In genomic region chr10:119754085-119754484, GRCh38 we compare ENCODE assay signal across 20 cellular contexts. TPM values are rescaled to one million over a fixed set of nuclear protein-coding genes. Genes with fewer than 3 reads are reported as not detected.
A peak's percentile ranks its signal among the peaks of the same experiment; 100 is the strongest.
DNase-seq lines count a peak whose midpoint lies in the region; ATAC-seq, FAIRE-seq and TF ChIP-seq lines count a peak whose summit lies in the region.
"Had no signal": no experiment of that assay in that cellular context is flagged by ENCODE, and none has a peak within 500 bp of the region (broad histone marks: within the 10 kb centered on the region; RNA-seq: fewer than 3 reads in every experiment).

No MANE protein-coding gene starts in this region.

- H3K4me3 ChIP-seq in HEK293 (ENCODE audit: low read depth, low read length) (no peak overlapping the region), K562 (no peak overlapping the region)
- H3K4me3 ChIP-seq: gastrocnemius medialis, GM23338 had no signal

- TF ChIP-seq POLR2A in K562 (conservative IDR thresholded peaks at IDR 0.05) = no peak

- TF ChIP-seq CTCF in HEK293 (tag by site-specific recombination; IDR thresholded peaks at IDR 0.05) = no peak
- no peak for TF ChIP-seq CTCF in K562 (IDR thresholded peaks at IDR 0.05 in 2 of 3, conservative IDR thresholded peaks at IDR 0.05 in 1 of 3; ENCODE audit: insufficient read depth in 2 of 3, low read depth in 1 of 3, low read length in 3 of 3)
- TF ChIP-seq CTCF in foreskin keratinocyte (conservative IDR thresholded peaks at IDR 0.05) = no peak

- H3K4me2 ChIP-seq in K562 (ENCODE audit: insufficient read depth, low read length) = no peak overlapping the region
- H3K4me2 ChIP-seq: GM23338 had no signal

- BruUV-seq in K562 (replicated peaks; lab: Mats Ljungman, UMichigan) = no TSS peak

- ATAC-seq in K562 = peak; percentile 70
- no peak for ATAC-seq in foreskin keratinocyte
- ATAC-seq: activated CD4-positive, CD25-positive, alpha-beta regulatory T cell treated with anti-CD3 and anti-CD28 coated beads, Interleukin-2, amount 50 U/mL, for 24 hours; CD8-positive, alpha-beta T cell; esophagus mucosa; gastrocnemius medialis; sciatic nerve had no signal

- H3K9me3 ChIP-seq in HEK293 (ENCODE audit: control insufficient read depth, insufficient read depth, low read depth, low read length) = no peaks in the 10 kb centered on the region
- no peaks in the 10 kb centered on the region for H3K9me3 ChIP-seq in K562 (replicated peaks; ENCODE audit: control insufficient read depth, insufficient read depth, low read depth, low read length)
- H3K9me3 ChIP-seq: gastrocnemius medialis had no signal

- intact Hi-C loops in K562 (cut with micrococcal nuclease) = loop anchor here (5.0 kb wide), 1 partner anchor 163 kb away; no protein-coding TSS in a partner anchor

- CTCF ChIA-PET in HEK293 (lab: Yijun Ruan, JAX) = interaction anchor here (0.6 to 7.9 kb wide), 3 partner anchors 67 to 430 kb away, joined by 4 to 119 read pairs (median 7); no protein-coding TSS in a partner anchor
- CTCF ChIA-PET in K562 (lab: Yijun Ruan, JAX; ENCODE audit: low intra/inter-chr PET ratio) = no interaction called here

- H3K27ac ChIP-seq in HEK293 (ENCODE audit: extremely low read depth, low read depth, low read length) = no peak overlapping the region
- H3K27ac ChIP-seq in K562 (ENCODE audit: extremely low read depth, low read depth, low read length) = no peak overlapping the region
- no peak overlapping the region for H3K27ac ChIP-seq in foreskin keratinocyte
- H3K27ac ChIP-seq: gastrocnemius medialis had no signal

- DNase-seq in NCI-H510A treated with DMSO at 0.1 percent for 48 hours (lab: John Stamatoyannopoulos, UW) (peak; percentile 8), NCI-H510A (lab: John Stamatoyannopoulos, UW) (no peak), K562 (ENCODE audit: extremely low read depth in 1 of 4, low spot score in 3 of 4) (peak in 1 of 4 experiments; percentile 59), renal cortical epithelial cell (ENCODE audit: low read depth) (peak; percentile 47), NCI-H187 (lab: John Stamatoyannopoulos, UW) (no peak), foreskin keratinocyte (no peak)
- DNase-seq: activated CD8-positive, alpha-beta memory T cell treated with anti-CD3 and anti-CD28 coated beads for 24 hours; CD8-positive, alpha-beta T cell; DND-41; effector memory CD4-positive, alpha-beta T cell; gastrocnemius medialis; KG1; kidney; T-helper 9 cell had no signal

- no peaks in the 10 kb centered on the region for H3K9me1 ChIP-seq in K562 (ENCODE audit: control insufficient read depth, insufficient read depth, low read length)

- no peak overlapping the region for H3K9ac ChIP-seq in K562 (ENCODE audit: insufficient read depth in 1 of 2, low read depth in 2 of 2, low read length in 2 of 2)

- TF ChIP-seq EP300 in K562 (IDR thresholded peaks at IDR 0.05; ENCODE audit: low read length) = no peak

- in situ Hi-C loops in K562 (cut with MboI) = loop anchor here (5.0 kb wide), 1 partner anchor 98 kb away; no protein-coding TSS in a partner anchor

- WGBS in K562 (ENCODE audit: insufficient coverage, low coverage, missing lambda C conversion rate) = 19% methylated on average over 5 of the region's 5 CpGs

- H2AFZ ChIP-seq in K562 (ENCODE audit: low read depth, low read length) = no peak overlapping the region
- H2AFZ ChIP-seq: GM23338 had no signal

- H4K20me1 ChIP-seq in K562 (replicated peaks; ENCODE audit: control insufficient read depth, insufficient read depth, low read length) = no peaks in the 10 kb centered on the region

- no peak for TF ChIP-seq RAD21 in K562 (CRISPR knock-in tag; conservative IDR thresholded peaks at IDR 0.05 in 1 of 2, IDR thresholded peaks at IDR 0.05 in 1 of 2)

- H3K27me3 ChIP-seq in K562 (ENCODE audit: control insufficient read depth in 2 of 2, insufficient read depth in 2 of 2, low read length in 2 of 2) (no peaks in the 10 kb centered on the region), foreskin keratinocyte (no peaks in the 10 kb centered on the region)
- H3K27me3 ChIP-seq: gastrocnemius medialis had no signal

- H3K4me1 ChIP-seq in HEK293 (ENCODE audit: control insufficient read depth, insufficient read depth, low read length) (peaks cover 17% of the 10 kb centered on the region), K562 (replicated peaks in 1 of 2; ENCODE audit: control insufficient read depth in 2 of 2, insufficient read depth in 2 of 2, low read length in 2 of 2) (peaks cover 0 to 1% of the 10 kb centered on the region in 2 experiments; a peak in 3 of 5 replicates), foreskin keratinocyte (no peaks in the 10 kb centered on the region)

- no peaks in the 10 kb centered on the region for H3K36me3 ChIP-seq in HEK293 (ENCODE audit: control insufficient read depth in 2 of 2, insufficient read depth in 1 of 2, low read length in 2 of 2)
- no peaks in the 10 kb centered on the region for H3K36me3 ChIP-seq in K562 (ENCODE audit: control insufficient read depth, insufficient read depth, low read length)
- H3K36me3 ChIP-seq: gastrocnemius medialis had no signal

- no peak for FAIRE-seq in K562 (lab: Jason Lieb, UNC)
- FAIRE-seq: astrocyte, kidney had no signal

- H3K79me2 ChIP-seq in K562 (ENCODE audit: control insufficient read depth, insufficient read depth, low read length) = no peaks in the 10 kb centered on the region

- POLR2A ChIA-PET in HEK293 (lab: Yijun Ruan, JAX) (no interaction called here), K562 (lab: Yijun Ruan, JAX) (no interaction called here)

TF ChIP-seq in HEK293, 187 proteins besides CTCF, POLR2A, EP300 and RAD21 (continues in another document):
- TF ChIP-seq ZNF266 (tag by site-specific recombination; IDR thresholded peaks at IDR 0.05; ENCODE audit: low read depth) (no peak), ZNF513 (tag by site-specific recombination; IDR thresholded peaks at IDR 0.05) (no peak), SP2 (tag by site-specific recombination; IDR thresholded peaks at IDR 0.05) (0 out of 2 replicates have a peak, but pooled peaks have one; percentile 10), ZNF549 (tag by site-specific recombination; IDR thresholded peaks at IDR 0.05) (no peak), ZNF37A (tag by site-specific recombination; IDR thresholded peaks at IDR 0.05) (no peak), ZNF350 (tag by site-specific recombination; IDR thresholded peaks at IDR 0.05) (no peak), ZNF184 (tag by site-specific recombination; IDR thresholded peaks at IDR 0.05) (no peak), HOXC10 (CRISPR knock-in tag; IDR thresholded peaks at IDR 0.05) (no peak)

TF ChIP-seq in K562, 482 proteins besides CTCF, POLR2A, EP300 and RAD21 (continues in another document):
- TF ChIP-seq CREBBP (IDR thresholded peaks at IDR 0.05; ENCODE audit: low read depth, low read length) (no peak), GABPB2 (CRISPR knock-in tag; conservative IDR thresholded peaks at IDR 0.05) (no peak), NCOA6 (IDR thresholded peaks at IDR 0.05) (no peak), POLR2AphosphoS2 (IDR thresholded peaks at IDR 0.05; ENCODE audit: low read length) (no peak), MAZ (CRISPR knock-in tag; conservative IDR thresholded peaks at IDR 0.05 in 1 of 2, IDR thresholded peaks at IDR 0.05 in 1 of 2) (no peak), SAFB (IDR thresholded peaks at IDR 0.05; ENCODE audit: borderline replicate concordance, low read depth, low read length) (no peak), MEIS2 (IDR thresholded peaks at IDR 0.05; ENCODE audit: partially characterized antibody) (peak; percentile 81), SP2 (IDR thresholded peaks at IDR 0.05; ENCODE audit: extremely low read depth, low read depth, low read length, poor library complexity, severe bottlenecking) (no peak), PBX2 (CRISPR knock-in tag; IDR thresholded peaks at IDR 0.05; ENCODE audit: low read depth) (no peak), PBX2 (tag; conservative IDR thresholded peaks at IDR 0.05; ENCODE audit: low read depth) (peak; percentile 73), EP400 (IDR thresholded peaks at IDR 0.05) (no peak), CSDE1 (IDR thresholded peaks at IDR 0.05) (no peak)

RNA-seq across cellular contexts. Expression of gene INPP5F, which starts 28.2 kb away (rescaled TPM):
- total RNA-seq in K562 (2011; cell fraction: chromatin; rRNA removed; ENCODE audit: low replicate concordance) = 8.9 and 19.4 TPM in 2 replicates
- 2.9 and 3.0 TPM in 2 replicates for total RNA-seq in K562 (2011; cell fraction: nucleolus; rRNA removed)
- total RNA-seq in K562 (2011; cell fraction: nucleoplasm; rRNA removed) = 6.8 and 9.2 TPM in 2 replicates
- total RNA-seq in K562 (2014; rRNA removed) = 3.3 and 3.7 TPM in 2 replicates
- 5.6 and 7.3 TPM in 2 replicates for total RNA-seq in K562 (2014; rRNA removed; fragmentation: Illumina TruSeq; extraction: Trizol)
- total RNA-seq in K562 (2015; rRNA removed; fragmentation: Illumina TruSeq; extraction: Trizol) = 5.3 and 5.9 TPM in 2 replicates
- 5.4 and 6.3 TPM in 2 replicates for total RNA-seq in K562 (2021)
- 5.0 and 6.4 TPM in 2 replicates for polyA plus RNA-seq in K562 (2011; rRNA removed)
- 1.8 and 3.4 TPM in 2 replicates for polyA plus RNA-seq in K562 (2011; cell fraction: cytosol; rRNA removed)
- polyA plus RNA-seq in K562 (2011; cell fraction: nucleus; rRNA removed) = 5.3 and 5.7 TPM in 2 replicates
- 4.1 and 5.4 TPM in 2 replicates for polyA plus RNA-seq in K562 (2012)
- 5.7 and 6.0 TPM in 2 replicates for polyA plus RNA-seq in K562 (2014; fragmentation: Illumina TruSeq; extraction: Trizol)
- 1 to 10 TPM; 1.6 to 1.7 TPM for polyA plus RNA-seq in K562 (2014; fragmentation: Nextera tagmentation; extraction: Ambion mirVana)
- 5.7 and 6.1 TPM in 2 replicates for polyA plus RNA-seq in K562 (2014; rRNA removed)
- polyA minus RNA-seq in K562 (2011; rRNA and poly(A)+ RNA removed) = 6.6 and 9.7 TPM in 2 replicates
- polyA minus RNA-seq in K562 (2011; cell fraction: cytosol; rRNA and poly(A)+ RNA removed) = 3.0 and 3.6 TPM in 2 replicates
- polyA minus RNA-seq in K562 (2011; cell fraction: nucleus; rRNA and poly(A)+ RNA removed) = 4.0 and 10.0 TPM in 2 replicates
- 19.3 and 24.4 TPM in 2 replicates for total RNA-seq in renal cortical epithelial cell
- 25.9 and 27.5 TPM in 2 replicates for total RNA-seq in foreskin keratinocyte
- polyA plus RNA-seq in foreskin keratinocyte = 14.1 and 16.6 TPM in 2 replicates

Comparison
In these comparisons a context has a peak if more than half of its experiments do, and no peak if none do; other contexts are left out.
1. DNase-seq: peak in NCI-H510A treated with DMSO at 0.1 percent for 48 hours (single experiment) and renal cortical epithelial cell (single experiment); none in NCI-H510A (single experiment), NCI-H187 (0 of 2) and foreskin keratinocyte (0 of 2).